8 cellular contexts compared by ENCODE assay signal in genomic region chrX:118459494-118459893, GRCh38. TPM values are rescaled to one million over a fixed set of nuclear protein-coding genes. Genes with fewer than 3 reads are reported as not detected.
DNase-seq lines count a peak whose midpoint lies in the region; ATAC-seq and TF ChIP-seq lines count a peak whose summit lies in the region.

No MANE protein-coding gene starts in this region.

- no peak for DNase-seq in activated T-cell treated with anti-CD3 and anti-CD28 coated beads, Interleukin-2, amount 50 U/mL, for 4 hours
- DNase-seq in activated T-cell treated with anti-CD3 and anti-CD28 coated beads, Interleukin-2, amount 50 U/mL, for 24 hours: no peak
- peak; percentile 42 to 67 for DNase-seq in HAP-1 (ENCODE audit: low spot score in 2 of 2)
- peak; percentile 31 for DNase-seq in NCI-H345 (lab: John Stamatoyannopoulos, UW)
- DNase-seq in adipocyte (ENCODE audit: low read depth): peak; percentile 74
- DNase-seq in immature natural killer cell: peak; percentile 20 to 42 (median 26)
- DNase-seq in upper lobe of right lung: no peak

- no peaks in the 10 kb centered on the region for H3K36me3 Mint-ChIP-seq in activated T-cell treated with anti-CD3 and anti-CD28 coated beads, Interleukin-2, amount 50 U/mL, for 4 hours (ENCODE audit: insufficient read depth)
- H3K36me3 Mint-ChIP-seq in activated T-cell treated with anti-CD3 and anti-CD28 coated beads, Interleukin-2, amount 50 U/mL, for 24 hours (ENCODE audit: low read depth): no peaks in the 10 kb centered on the region
- no peaks in the 10 kb centered on the region for H3K36me3 Mint-ChIP-seq in immature natural killer cell

- no peak overlapping the region for H3K27ac ChIP-seq in upper lobe of right lung

- no peaks in the 10 kb centered on the region for H3K36me3 ChIP-seq in HAP-1 (replicated peaks)
- no peaks in the 10 kb centered on the region for H3K36me3 ChIP-seq in adipocyte (ENCODE audit: control insufficient read depth, insufficient read depth, low read length, severe bottlenecking)
- H3K36me3 ChIP-seq in upper lobe of right lung: no peaks in the 10 kb centered on the region

- H3K4me3 ChIP-seq in HAP-1 (no peak overlapping the region), adipocyte (ENCODE audit: low read length) (no peak overlapping the region), upper lobe of right lung (no peak overlapping the region)

- no peaks in the 10 kb centered on the region for H3K9me3 ChIP-seq in HAP-1
- H3K9me3 ChIP-seq in adipocyte (ENCODE audit: control insufficient read depth, low read length): no peaks in the 10 kb centered on the region
- no peaks in the 10 kb centered on the region for H3K9me3 ChIP-seq in upper lobe of right lung

- no peaks in the 10 kb centered on the region for H3K4me1 Mint-ChIP-seq in activated T-cell treated with anti-CD3 and anti-CD28 coated beads, Interleukin-2, amount 50 U/mL, for 4 hours (ENCODE audit: low read depth)
- H3K4me1 Mint-ChIP-seq in activated T-cell treated with anti-CD3 and anti-CD28 coated beads, Interleukin-2, amount 50 U/mL, for 24 hours (ENCODE audit: low read depth): no peaks in the 10 kb centered on the region
- H3K4me1 Mint-ChIP-seq in immature natural killer cell: peaks cover 0 to 2% of the 10 kb centered on the region in 2 donors

- no peak overlapping the region for H3K27ac Mint-ChIP-seq in activated T-cell treated with anti-CD3 and anti-CD28 coated beads, Interleukin-2, amount 50 U/mL, for 24 hours
- H3K27ac Mint-ChIP-seq in immature natural killer cell: no peak overlapping the region

- peak; percentile 53 to 59 for ATAC-seq in activated T-cell treated with anti-CD3 and anti-CD28 coated beads, Interleukin-2, amount 50 U/mL, for 4 hours
- peak; percentile 64 for ATAC-seq in upper lobe of right lung
- ATAC-seq in HG03469 (IDR thresholded peaks at IDR 0.05; ENCODE audit: unreplicated experiment): no peak

- H3K27me3 Mint-ChIP-seq in activated T-cell treated with anti-CD3 and anti-CD28 coated beads, Interleukin-2, amount 50 U/mL, for 4 hours (ENCODE audit: low read depth): no peaks in the 10 kb centered on the region
- H3K27me3 Mint-ChIP-seq in activated T-cell treated with anti-CD3 and anti-CD28 coated beads, Interleukin-2, amount 50 U/mL, for 24 hours: peaks cover 4% of the 10 kb centered on the region
- peaks cover 3 to 7% (median 5%) of the 10 kb centered on the region in 3 donors for H3K27me3 Mint-ChIP-seq in immature natural killer cell (ENCODE audit: low read depth in 3 of 3)

- no peaks in the 10 kb centered on the region for H3K4me1 ChIP-seq in HAP-1
- H3K4me1 ChIP-seq in adipocyte (ENCODE audit: control insufficient read depth, insufficient read depth, low read length): peaks cover 7% of the 10 kb centered on the region
- H3K4me1 ChIP-seq in upper lobe of right lung: no peaks in the 10 kb centered on the region

- H3K4me3 Mint-ChIP-seq in activated T-cell treated with anti-CD3 and anti-CD28 coated beads, Interleukin-2, amount 50 U/mL, for 4 hours: no peak overlapping the region
- no peak overlapping the region for H3K4me3 Mint-ChIP-seq in activated T-cell treated with anti-CD3 and anti-CD28 coated beads, Interleukin-2, amount 50 U/mL, for 24 hours
- no peak overlapping the region for H3K4me3 Mint-ChIP-seq in immature natural killer cell

- TF ChIP-seq CTCF in upper lobe of right lung (IDR thresholded peaks at IDR 0.05): peak; percentile 46

- no peaks in the 10 kb centered on the region for H3K9me3 Mint-ChIP-seq in activated T-cell treated with anti-CD3 and anti-CD28 coated beads, Interleukin-2, amount 50 U/mL, for 4 hours
- no peaks in the 10 kb centered on the region for H3K9me3 Mint-ChIP-seq in activated T-cell treated with anti-CD3 and anti-CD28 coated beads, Interleukin-2, amount 50 U/mL, for 24 hours
- no peaks in the 10 kb centered on the region for H3K9me3 Mint-ChIP-seq in immature natural killer cell

- H3K27me3 ChIP-seq in HAP-1 (ENCODE audit: low read depth) (no peaks in the 10 kb centered on the region), adipocyte (replicated peaks; ENCODE audit: control insufficient read depth, insufficient read depth, low read length) (no peaks in the 10 kb centered on the region), upper lobe of right lung (no peaks in the 10 kb centered on the region)

- intact Hi-C loops in upper lobe of right lung (cut with DNase I): no loop called here

- in situ Hi-C loops in HAP-1 (cut with MboI; ENCODE audit: low sequenced_read_pairs): no loop called here

- peak overlapping the region; percentile 29 for H3K9ac ChIP-seq in adipocyte (ENCODE audit: low read length)

RNA-seq across cellular contexts. Expression of gene DOCK11, which starts 36.1 kb away (rescaled TPM):
- 10 to 100 TPM; 21.0 to 23.1 (median 22.0) TPM for total RNA-seq in activated T-cell treated with anti-CD3 and anti-CD28 coated beads, Interleukin-2, amount 50 U/mL, for 4 hours
- 10 to 100 TPM; 27.9 to 48.8 (median 28.9) TPM for polyA plus RNA-seq in immature natural killer cell
- 55.0 TPM for total RNA-seq in upper lobe of right lung

Comparison
In these comparisons a context has a peak if more than half of its experiments do, and no peak if none do; other contexts are left out.
1. DNase-seq: peak in HAP-1 (2 of 2), NCI-H345 (single experiment), adipocyte (single experiment) and immature natural killer cell (3 of 3); none in activated T-cell treated with anti-CD3 and anti-CD28 coated beads, Interleukin-2, amount 50 U/mL, for 4 hours (single experiment), activated T-cell treated with anti-CD3 and anti-CD28 coated beads, Interleukin-2, amount 50 U/mL, for 24 hours (single experiment) and upper lobe of right lung (single experiment).